Comparison of ENCODE assay signal across 7 cellular contexts in genomic region chr17:40190197-40191021, GRCh38. TPM values are rescaled to one million over a fixed set of nuclear protein-coding genes. Genes with fewer than 3 reads are reported as not detected.
DNase-seq lines count a peak whose midpoint lies in the region; ATAC-seq and TF ChIP-seq lines count a peak whose summit lies in the region.

No MANE protein-coding gene starts in this region.

- H3K9me2 ChIP-seq in OCI-LY1 (ENCODE audit: low read depth, low read length): no peaks in the 10 kb centered on the region

- peaks cover 52% of the 10 kb centered on the region for H3K4me1 Mint-ChIP-seq in brain

- DNase-seq in GM13976 (ENCODE audit: low spot score) (peak; percentile 16), mucosa of descending colon (no peak), epidermal melanocyte (ENCODE audit: insufficient read length, low spot score) (no peak)

- no peaks in the 10 kb centered on the region for H3K9me3 Mint-ChIP-seq in brain

- ATAC-seq in mucosa of descending colon (peak; percentile 14), GM19452 (IDR thresholded peaks at IDR 0.05; ENCODE audit: unreplicated experiment) (no peak), GM18511 (IDR thresholded peaks at IDR 0.05; ENCODE audit: unreplicated experiment) (no peak)

- no peak for TF ChIP-seq CTCF in GM13976 (IDR thresholded peaks at IDR 0.05; ENCODE audit: borderline replicate concordance, control extremely low read depth, extremely low read depth, insufficient read depth, missing control alignments)
- TF ChIP-seq CTCF in OCI-LY1 (IDR thresholded peaks at IDR 0.05; ENCODE audit: low read length): peak; percentile 51; the same call in 1 of the 2 replicates
- TF ChIP-seq CTCF in brain (conservative IDR thresholded peaks at IDR 0.05): peak in 1 of 2 experiments; percentile 34
- TF ChIP-seq CTCF in mucosa of descending colon (IDR thresholded peaks at IDR 0.05): no peak

- in situ Hi-C loops in GM13976 (cut with MboI; ENCODE audit: low sequenced_read_pairs, unreplicated experiment): no loop called here

- H3K36me3 Mint-ChIP-seq in brain: peaks cover 18% of the 10 kb centered on the region

- H3K27ac ChIP-seq in OCI-LY1 (ENCODE audit: low read depth, low read length, poor library complexity, severe bottlenecking): no peak overlapping the region

- no peaks in the 10 kb centered on the region for H3F3A ChIP-seq in OCI-LY1 (ENCODE audit: insufficient read depth, low read length)

- no peaks in the 10 kb centered on the region for H4K20me1 ChIP-seq in OCI-LY1 (ENCODE audit: insufficient read depth, low read length)

- H3K9me3 ChIP-seq in OCI-LY1 (ENCODE audit: low read length) (no peaks in the 10 kb centered on the region), mucosa of descending colon (no peaks in the 10 kb centered on the region)

- H3K4me3 Mint-ChIP-seq in brain: peak overlapping the region; percentile 64 to 84 (median 77)

- peak overlapping the region; percentile 70 for H3K4me3 ChIP-seq in OCI-LY1 (ENCODE audit: low read depth, low read length, poor library complexity, severe bottlenecking)
- no peak overlapping the region for H3K4me3 ChIP-seq in mucosa of descending colon

- no peaks in the 10 kb centered on the region for H3K79me2 ChIP-seq in OCI-LY1 (ENCODE audit: insufficient read depth, low read length)

- peak overlapping the region; percentile 95 for H3K4me2 ChIP-seq in OCI-LY1 (ENCODE audit: low read length)

- intact Hi-C loops in mucosa of descending colon (cut with DNase I, micrococcal nuclease): loop anchor here in 1 of 2 donors (10.0 kb wide), 1 partner anchor 94 kb away; the partner anchor contains the start of gene CDC6

- peak overlapping the region in 4 of 5 experiments; percentile 24 to 85 (median 68) for H3K27ac Mint-ChIP-seq in brain

- H3K4me1 ChIP-seq in OCI-LY1 (ENCODE audit: insufficient read depth, low read length, severe bottlenecking): peaks cover 13% of the 10 kb centered on the region
- no peaks in the 10 kb centered on the region for H3K4me1 ChIP-seq in mucosa of descending colon (ENCODE audit: low read depth)

- peak overlapping the region; percentile 71; the same call in 1 of the 2 replicates for H3K9ac ChIP-seq in OCI-LY1 (ENCODE audit: low read length)

- H3K36me3 ChIP-seq in OCI-LY1 (ENCODE audit: insufficient read depth, low read length) (no peaks in the 10 kb centered on the region), mucosa of descending colon (ENCODE audit: low read depth) (no peaks in the 10 kb centered on the region)

- peaks cover 2% of the 10 kb centered on the region for H3K27me3 Mint-ChIP-seq in brain

- H2AFZ ChIP-seq in OCI-LY1 (ENCODE audit: low read length): no peak overlapping the region

- H3K27me3 ChIP-seq in OCI-LY1 (ENCODE audit: insufficient read depth, low read length): no peaks in the 10 kb centered on the region

RNA-seq across cellular contexts. Expression of gene RAPGEFL1, which starts 13.1 kb away (rescaled TPM):
- polyA plus RNA-seq in brain (ENCODE audit: insufficient read depth, low read depth, low replicate concordance): 14.2 TPM
- total RNA-seq in mucosa of descending colon: 100 to 1,000 TPM in 2 of 3 donors, 10 to 100 TPM in 1; 76.8 to 177 (median 147) TPM

RNA-seq across cellular contexts. Expression of gene WIPF2, which starts 28.7 kb away (rescaled TPM):
- 26.4 TPM for polyA plus RNA-seq in brain (ENCODE audit: insufficient read depth, low read depth, low replicate concordance)
- total RNA-seq in mucosa of descending colon: 10 to 100 TPM; 41.4 to 56.2 (median 42.8) TPM

RNA-seq across cellular contexts. Expression of gene CASC3, which starts 50.1 kb away (rescaled TPM):
- 150 TPM for polyA plus RNA-seq in brain (ENCODE audit: insufficient read depth, low read depth, low replicate concordance)
- total RNA-seq in mucosa of descending colon: 100 to 1,000 TPM in 1 of 3 donors, 10 to 100 TPM in 2; 62.2 to 134 (median 63.0) TPM
